ENCODE assay signal across 8 cellular contexts in the genomic region with DNA sequence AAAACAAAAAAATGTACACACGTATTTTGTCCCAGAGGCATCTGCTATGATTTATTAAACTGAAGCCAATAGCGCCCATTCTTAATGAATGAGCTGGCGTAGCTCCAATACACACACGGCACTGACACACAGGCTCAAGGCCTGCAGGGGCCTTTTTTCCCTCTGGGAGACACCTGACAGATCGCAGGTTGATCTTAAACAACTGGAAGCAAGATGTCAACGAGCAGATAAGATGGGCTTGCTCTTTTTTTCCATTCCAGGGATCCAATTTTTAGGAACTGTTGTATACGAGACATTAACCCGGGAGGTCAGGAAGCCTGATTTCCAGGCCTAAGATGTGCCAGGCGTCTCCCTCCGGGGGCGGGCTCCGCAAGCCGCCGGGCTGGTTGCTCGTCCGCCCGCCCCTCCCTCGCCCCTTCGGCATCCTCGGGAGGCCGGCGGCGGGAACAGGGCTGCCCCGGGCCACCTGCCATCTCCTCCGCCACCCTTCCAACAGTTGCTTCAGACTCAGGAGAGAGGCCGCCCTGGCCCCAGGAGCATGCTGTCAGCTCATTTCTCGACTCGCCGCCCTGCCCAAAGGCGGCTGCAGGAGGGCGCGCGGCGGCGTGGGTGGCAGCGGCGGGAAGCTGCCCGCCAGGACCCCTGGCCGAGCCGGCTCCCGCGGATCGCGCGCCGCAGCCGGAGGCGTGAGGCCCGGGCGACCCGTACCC. TPM values are rescaled to one million over a fixed set of nuclear protein-coding genes. Genes with fewer than 3 reads are reported as not detected.
DNase-seq lines count a peak whose midpoint lies in the region; ATAC-seq and TF ChIP-seq lines count a peak whose summit lies in the region.

No MANE protein-coding gene starts in this region.

- TF ChIP-seq POLR2A in suprapubic skin (IDR thresholded peaks at IDR 0.05): no peak

- no peaks in the 10 kb centered on the region for H3K27me3 ChIP-seq in suprapubic skin

- no peaks in the 10 kb centered on the region for H3K27me3 Mint-ChIP-seq in activated CD4-positive, alpha-beta memory T cell treated with anti-CD3 and anti-CD28 coated beads, Interleukin-2, amount 10 ng/mL, durations not matched to agents 7 days and 5 days

- H3K4me1 ChIP-seq in suprapubic skin: peaks cover 20% of the 10 kb centered on the region

- H3K4me3 ChIP-seq in epithelial cell of proximal tubule (ENCODE audit: low read depth, low read length) (peak overlapping the region; percentile 89), suprapubic skin (peak overlapping the region; percentile 68)

- DNase-seq in Right ventricle myocardium superior (peak; percentile 56), Right ventricle myocardium inferior (ENCODE audit: missing footprints) (no peak), NCI-H2171 treated with DMSO at 0.1 percent for 48 hours (lab: John Stamatoyannopoulos, UW) (peak; percentile 86), epithelial cell of proximal tubule (ENCODE audit: low read depth) (no peak), myocyte (ENCODE audit: low read depth) (peak; percentile 64), suprapubic skin (ENCODE audit: low spot score in 2 of 2) (peak in 1 of 2 donors; percentile 62)
- peak; percentile 37 for DNase-seq in activated CD4-positive, alpha-beta memory T cell treated with anti-CD3 and anti-CD28 coated beads, Interleukin-2, amount 10 ng/mL, durations not matched to agents 7 days and 5 days

- H3K9me3 Mint-ChIP-seq in activated CD4-positive, alpha-beta memory T cell treated with anti-CD3 and anti-CD28 coated beads, Interleukin-2, amount 10 ng/mL, durations not matched to agents 7 days and 5 days: no peaks in the 10 kb centered on the region

- H3K4me3 Mint-ChIP-seq in activated CD4-positive, alpha-beta memory T cell treated with anti-CD3 and anti-CD28 coated beads, Interleukin-2, amount 10 ng/mL, durations not matched to agents 7 days and 5 days: peak overlapping the region; percentile 96

- intact Hi-C loops in Right ventricle myocardium superior (cut with DNase I): no loop called here
- intact Hi-C loops in Right ventricle myocardium inferior (cut with DNase I): loop anchor here (2.0 kb wide), 1 partner anchor 233 kb away; no protein-coding TSS in a partner anchor

- no peak for TF ChIP-seq CTCF in epithelial cell of proximal tubule (conservative IDR thresholded peaks at IDR 0.05; ENCODE audit: low read depth, low read length)
- no peak for TF ChIP-seq CTCF in suprapubic skin (IDR thresholded peaks at IDR 0.05)

- H3K27ac ChIP-seq in suprapubic skin: peak overlapping the region; percentile 61

- H3K4me1 Mint-ChIP-seq in activated CD4-positive, alpha-beta memory T cell treated with anti-CD3 and anti-CD28 coated beads, Interleukin-2, amount 10 ng/mL, durations not matched to agents 7 days and 5 days: peaks cover 42% of the 10 kb centered on the region

- peaks cover 10% of the 10 kb centered on the region for H3K36me3 ChIP-seq in suprapubic skin

- 2% methylated on average over 25 of the region's 51 CpGs for WGBS in suprapubic skin

- TF ChIP-seq EP300 in suprapubic skin (IDR thresholded peaks at IDR 0.05): no peak

- H3K9me3 ChIP-seq in suprapubic skin: no peaks in the 10 kb centered on the region

- peaks cover 34% of the 10 kb centered on the region for H3K36me3 Mint-ChIP-seq in activated CD4-positive, alpha-beta memory T cell treated with anti-CD3 and anti-CD28 coated beads, Interleukin-2, amount 10 ng/mL, durations not matched to agents 7 days and 5 days (ENCODE audit: low read depth)

- POLR2A ChIA-PET in activated CD4-positive, alpha-beta memory T cell treated with anti-CD3 and anti-CD28 coated beads, Interleukin-2, amount 10 ng/mL, durations not matched to agents 7 days and 5 days (lab: Charles Lee): interaction anchor here (0.6 to 3.8 kb wide), 13 partner anchors 7 to 360 kb away, joined by 3 to 18 read pairs (median 4); a partner anchor contains a TSS

- CTCF ChIA-PET in activated CD4-positive, alpha-beta memory T cell treated with anti-CD3 and anti-CD28 coated beads, Interleukin-2, amount 10 ng/mL, durations not matched to agents 7 days and 5 days (lab: Charles Lee): interaction anchor here (0.6 to 2.1 kb wide), 12 partner anchors 8 to 334 kb away, joined by 3 to 9 read pairs (median 4); no protein-coding TSS in a partner anchor

- no peak for ATAC-seq in Right ventricle myocardium superior (ENCODE audit: poor library complexity)
- ATAC-seq in Right ventricle myocardium inferior: no peak
- ATAC-seq in HG03025 (IDR thresholded peaks at IDR 0.05; ENCODE audit: low FRiP score, unreplicated experiment): peak; percentile 9

- peak overlapping the region; percentile 98 for H3K27ac Mint-ChIP-seq in activated CD4-positive, alpha-beta memory T cell treated with anti-CD3 and anti-CD28 coated beads, Interleukin-2, amount 10 ng/mL, durations not matched to agents 7 days and 5 days

RNA-seq across cellular contexts. Expression of a gene that starts 0.7 kb away (rescaled TPM):
- 5.7 TPM for total RNA-seq in Right ventricle myocardium superior
- 6.7 TPM for total RNA-seq in Right ventricle myocardium inferior
- 10 to 100 TPM; 42.0 to 46.0 TPM for total RNA-seq in activated CD4-positive, alpha-beta memory T cell treated with anti-CD3 and anti-CD28 coated beads, Interleukin-2, amount 10 ng/mL, durations not matched to agents 7 days and 5 days
- 8.5 and 12.2 TPM in 2 replicates for total RNA-seq in epithelial cell of proximal tubule
- total RNA-seq in myocyte: 37.8 and 58.9 TPM in 2 replicates
- 17.9 TPM for polyA plus RNA-seq in myocyte (2012)
- 10 to 100 TPM; 16.5 to 41.2 (median 19.2) TPM for total RNA-seq in suprapubic skin

RNA-seq across cellular contexts. Expression of a gene that starts 1.0 kb away (rescaled TPM):
- total RNA-seq in Right ventricle myocardium superior (15.2 TPM), Right ventricle myocardium inferior (17.3 TPM), epithelial cell of proximal tubule (6.7 and 16.0 TPM in 2 replicates), myocyte (19.7 and 28.2 TPM in 2 replicates), suprapubic skin (10 to 100 TPM; 24.1 to 36.4 (median 29.4) TPM)
- 10 to 100 TPM; 13.2 to 15.3 TPM for total RNA-seq in activated CD4-positive, alpha-beta memory T cell treated with anti-CD3 and anti-CD28 coated beads, Interleukin-2, amount 10 ng/mL, durations not matched to agents 7 days and 5 days
- 16.7 TPM for polyA plus RNA-seq in myocyte (2012)

Comparison
In these comparisons a context has a peak if more than half of its experiments do, and no peak if none do; other contexts are left out.
1. DNase-seq: peak in Right ventricle myocardium superior (single experiment), NCI-H2171 treated with DMSO at 0.1 percent for 48 hours (single experiment), activated CD4-positive, alpha-beta memory T cell treated with anti-CD3 and anti-CD28 coated beads, Interleukin-2, amount 10 ng/mL, durations not matched to agents 7 days and 5 days (single experiment) and myocyte (single experiment); none in Right ventricle myocardium inferior (single experiment) and epithelial cell of proximal tubule (single experiment).